8 cellular contexts compared by ENCODE assay signal in the genomic region with DNA sequence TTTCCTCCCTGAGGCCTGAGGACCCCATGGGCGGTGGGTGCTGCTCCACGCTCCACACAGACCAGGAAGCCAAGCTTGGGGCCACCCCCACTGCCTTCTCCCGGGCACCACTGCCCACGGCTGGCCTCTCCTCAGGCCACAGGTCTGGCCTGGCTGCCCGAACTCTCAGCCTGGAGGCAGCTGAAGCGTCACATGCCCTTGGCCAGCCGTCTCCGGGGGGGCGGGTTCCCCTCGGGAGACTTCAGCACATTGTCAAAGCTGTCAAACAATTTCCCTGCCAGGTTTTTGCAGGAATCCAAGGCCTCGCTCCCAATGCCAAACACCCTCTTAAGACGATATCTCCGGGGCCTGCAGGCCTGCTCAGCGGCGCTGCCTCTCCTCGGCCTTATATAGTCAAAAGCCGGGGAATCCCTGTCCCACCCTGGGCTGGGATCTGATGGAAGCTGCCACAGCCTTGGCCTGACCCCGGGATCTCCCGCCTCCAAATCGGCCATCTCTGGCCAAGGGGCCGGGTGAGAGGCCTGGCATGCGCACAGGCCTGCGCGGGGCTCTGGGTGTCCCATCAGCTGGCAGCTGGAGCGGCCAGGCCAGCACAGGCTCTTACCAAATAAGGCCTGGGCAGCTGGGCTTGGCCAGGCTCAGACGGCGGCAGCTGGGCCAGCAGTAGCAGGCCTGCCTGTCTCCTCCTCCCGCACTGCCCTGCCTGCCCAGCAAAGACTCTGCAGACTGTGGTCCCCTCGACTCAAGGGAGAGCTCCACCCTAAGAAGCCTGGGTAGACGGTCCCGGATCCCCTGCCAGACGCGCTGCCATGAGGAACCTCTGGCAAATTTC. TPM values are rescaled to one million over a fixed set of nuclear protein-coding genes. Genes with fewer than 3 reads are reported as not detected.
DNase-seq lines count a peak whose midpoint lies in the region; ATAC-seq and TF ChIP-seq lines count a peak whose summit lies in the region.

No MANE protein-coding gene starts in this region.

- peaks cover 7% of the 10 kb centered on the region for H3K27me3 Mint-ChIP-seq in glutamatergic neuron (ENCODE audit: unreplicated experiment)

- ATAC-seq in GM19397 (IDR thresholded peaks at IDR 0.05; ENCODE audit: unreplicated experiment) (no peak), HG02642 (IDR thresholded peaks at IDR 0.05; ENCODE audit: poor library complexity, unreplicated experiment) (no peak)

- H3K4me1 ChIP-seq in Peyer's patch, result peaks cover 0 to 11% (median 0%) of the 10 kb centered on the region in 4 donors

- no peaks in the 10 kb centered on the region for H3K36me3 ChIP-seq in Peyer's patch

- peak overlapping the region; percentile 87 for H3K27ac Mint-ChIP-seq in glutamatergic neuron (ENCODE audit: unreplicated experiment)

- H3K9me3 ChIP-seq in Peyer's patch, result no peaks in the 10 kb centered on the region

- no peak overlapping the region for H3K4me3 ChIP-seq in Peyer's patch

- TF ChIP-seq CTCF in Peyer's patch (IDR thresholded peaks at IDR 0.05), result no peak
- TF ChIP-seq CTCF in glutamatergic neuron (IDR thresholded peaks at IDR 0.05; ENCODE audit: partially characterized antibody, unreplicated experiment), result no peak

- peaks cover 5% of the 10 kb centered on the region for H3K9me3 Mint-ChIP-seq in glutamatergic neuron (ENCODE audit: unreplicated experiment)

- peaks cover 9% of the 10 kb centered on the region for H3K36me3 Mint-ChIP-seq in glutamatergic neuron (ENCODE audit: unreplicated experiment)

- peak overlapping the region; percentile 47 to 84 (median 60) for H3K27ac ChIP-seq in Peyer's patch

- TF ChIP-seq POLR2A in Peyer's patch (IDR thresholded peaks at IDR 0.05), result no peak

- H3K4me1 Mint-ChIP-seq in glutamatergic neuron (ENCODE audit: low read depth, unreplicated experiment), result peaks cover 13% of the 10 kb centered on the region

- no peak overlapping the region for H3K4me3 Mint-ChIP-seq in glutamatergic neuron (ENCODE audit: unreplicated experiment)

- DNase-seq in AG20443 (ENCODE audit: low spot score), result peak; percentile 91
- peak in 1 of 3 donors; percentile 58 for DNase-seq in Peyer's patch
- DNase-seq in glutamatergic neuron, result peak; percentile 80
- DNase-seq in nucleus accumbens (lab: John Stamatoyannopoulos, UW), result peak; percentile 28 to 95 (median 87)
- DNase-seq in LoVo (ENCODE audit: low spot score), result no peak
- no peak for DNase-seq in activated CD4-positive, CD25-positive, alpha-beta regulatory T cell (lab: John Stamatoyannopoulos, UW)

- no peaks in the 10 kb centered on the region for H3K27me3 ChIP-seq in Peyer's patch

RNA-seq across cellular contexts. Expression of a gene that starts 49.7 kb away (rescaled TPM):
- total RNA-seq in Peyer's patch, result 10 to 100 TPM in 3 of 4 donors, 1 to 10 TPM in 1; 9.6 to 15.5 (median 12.8) TPM
- total RNA-seq in glutamatergic neuron (ENCODE audit: unreplicated experiment), result 16.6 TPM

Comparison
In these comparisons a context has a peak if more than half of its experiments do, and no peak if none do; other contexts are left out.
1. DNase-seq: peak in AG20443 (single experiment), glutamatergic neuron (single experiment) and nucleus accumbens (56 of 56); none in LoVo (single experiment) and activated CD4-positive, CD25-positive, alpha-beta regulatory T cell (0 of 4).